Comparison of ENCODE assay signal across 9 cellular contexts in genomic region chr4:95124906-95125504, GRCh38.
DNase-seq lines count a peak whose midpoint lies in the region; ATAC-seq and TF ChIP-seq lines count a peak whose summit lies in the region.
"Had no signal": no experiment of that assay in that cellular context is flagged by ENCODE, and none has a peak within 500 bp of the region (broad histone marks: within the 10 kb centered on the region; RNA-seq: fewer than 3 reads in every experiment).

No MANE protein-coding gene starts in this region.

- H3K4me1 Mint-ChIP-seq in activated CD4-positive, alpha-beta T cell treated with anti-CD3 and anti-CD28 coated beads, Interleukin-2, amount 10 ng/mL, durations not matched to agents 7 days and 5 days: peaks cover 4% of the 10 kb centered on the region
- H3K4me1 Mint-ChIP-seq in neural crest cell: peaks cover 5% of the 10 kb centered on the region
- H3K4me1 Mint-ChIP-seq: activated naive CD8-positive, alpha-beta T cell treated with anti-CD3 and anti-CD28 coated beads, Interleukin-2, amount 10 ng/mL, durations not matched to agents 7 days and 5 days had no signal

- no peak overlapping the region for H3K27ac Mint-ChIP-seq in activated CD4-positive, alpha-beta T cell treated with anti-CD3 and anti-CD28 coated beads, Interleukin-2, amount 10 ng/mL, durations not matched to agents 7 days and 5 days
- H3K27ac Mint-ChIP-seq in neural crest cell (ENCODE audit: unreplicated experiment): no peak overlapping the region
- H3K27ac Mint-ChIP-seq: activated naive CD8-positive, alpha-beta T cell treated with anti-CD3 and anti-CD28 coated beads, Interleukin-2, amount 10 ng/mL, durations not matched to agents 7 days and 5 days had no signal

- no peak for ATAC-seq in GM21619 (IDR thresholded peaks at IDR 0.05; ENCODE audit: unreplicated experiment)
- ATAC-seq in HG02759 (IDR thresholded peaks at IDR 0.05; ENCODE audit: unreplicated experiment): no peak

- no peaks in the 10 kb centered on the region for H3K36me3 Mint-ChIP-seq in activated CD4-positive, alpha-beta T cell treated with anti-CD3 and anti-CD28 coated beads, Interleukin-2, amount 10 ng/mL, durations not matched to agents 7 days and 5 days (ENCODE audit: low read depth)
- peaks cover 6% of the 10 kb centered on the region for H3K36me3 Mint-ChIP-seq in neural crest cell (ENCODE audit: low read depth)
- H3K36me3 Mint-ChIP-seq: activated naive CD8-positive, alpha-beta T cell treated with anti-CD3 and anti-CD28 coated beads, Interleukin-2, amount 10 ng/mL, durations not matched to agents 7 days and 5 days had no signal

- DNase-seq in activated CD4-positive, alpha-beta T cell treated with anti-CD3 and anti-CD28 coated beads, Interleukin-2, amount 10 ng/mL, durations not matched to agents 7 days and 5 days: peak; percentile 17
- DNase-seq in activated CD4-positive, alpha-beta T cell treated with anti-CD3 and anti-CD28 coated beads, Interleukin-2, amount 50 U/mL, for 4 hours: no peak
- DNase-seq in OCI-M1 (lab: John Stamatoyannopoulos, UW): peak; percentile 59
- DNase-seq in epidermal melanocyte (ENCODE audit: insufficient read length, low spot score): peak; percentile 56
- peak; percentile 19 for DNase-seq in neural crest cell (ENCODE audit: low read depth, low spot score)
- no peak for DNase-seq in cortex of kidney (lab: John Stamatoyannopoulos, UW)
- DNase-seq: activated naive CD8-positive, alpha-beta T cell treated with anti-CD3 and anti-CD28 coated beads, Interleukin-2, amount 10 ng/mL, durations not matched to agents 7 days and 5 days had no signal

- no peaks in the 10 kb centered on the region for H3K9me3 Mint-ChIP-seq in activated CD4-positive, alpha-beta T cell treated with anti-CD3 and anti-CD28 coated beads, Interleukin-2, amount 10 ng/mL, durations not matched to agents 7 days and 5 days
- no peaks in the 10 kb centered on the region for H3K9me3 Mint-ChIP-seq in neural crest cell
- H3K9me3 Mint-ChIP-seq: activated naive CD8-positive, alpha-beta T cell treated with anti-CD3 and anti-CD28 coated beads, Interleukin-2, amount 10 ng/mL, durations not matched to agents 7 days and 5 days had no signal

- CTCF ChIA-PET in activated CD4-positive, alpha-beta T cell treated with anti-CD3 and anti-CD28 coated beads, Interleukin-2, amount 10 ng/mL, durations not matched to agents 7 days and 5 days (lab: Charles Lee): no interaction called here

- TF ChIP-seq CTCF in neural crest cell (conservative IDR thresholded peaks at IDR 0.05): peak; percentile 75

- H3K4me3 Mint-ChIP-seq in activated CD4-positive, alpha-beta T cell treated with anti-CD3 and anti-CD28 coated beads, Interleukin-2, amount 10 ng/mL, durations not matched to agents 7 days and 5 days: no peak overlapping the region
- H3K4me3 Mint-ChIP-seq in neural crest cell: no peak overlapping the region
- H3K4me3 Mint-ChIP-seq: activated naive CD8-positive, alpha-beta T cell treated with anti-CD3 and anti-CD28 coated beads, Interleukin-2, amount 10 ng/mL, durations not matched to agents 7 days and 5 days had no signal

- H3K27me3 Mint-ChIP-seq in activated CD4-positive, alpha-beta T cell treated with anti-CD3 and anti-CD28 coated beads, Interleukin-2, amount 10 ng/mL, durations not matched to agents 7 days and 5 days: peaks cover 3% of the 10 kb centered on the region
- H3K27me3 Mint-ChIP-seq in neural crest cell (ENCODE audit: low read depth): no peaks in the 10 kb centered on the region

- POLR2A ChIA-PET in activated CD4-positive, alpha-beta T cell treated with anti-CD3 and anti-CD28 coated beads, Interleukin-2, amount 10 ng/mL, durations not matched to agents 7 days and 5 days (lab: Charles Lee): no interaction called here

Comparison
In these comparisons a context has a peak if more than half of its experiments do, and no peak if none do; other contexts are left out.
1. DNase-seq: peak in activated CD4-positive, alpha-beta T cell treated with anti-CD3 and anti-CD28 coated beads, Interleukin-2, amount 10 ng/mL, durations not matched to agents 7 days and 5 days (single experiment), OCI-M1 (single experiment), epidermal melanocyte (single experiment) and neural crest cell (single experiment); none in activated CD4-positive, alpha-beta T cell treated with anti-CD3 and anti-CD28 coated beads, Interleukin-2, amount 50 U/mL, for 4 hours (0 of 2) and cortex of kidney (single experiment).